ENCODE assay signal across 9 cellular contexts in genomic region chr18:12287684-12288405, GRCh38. TPM values are rescaled to one million over a fixed set of nuclear protein-coding genes. Genes with fewer than 3 reads are reported as not detected.
DNase-seq lines count a peak whose midpoint lies in the region; ATAC-seq and TF ChIP-seq lines count a peak whose summit lies in the region.
"Had no signal": no experiment of that assay in that cellular context is flagged by ENCODE, and none has a peak within 500 bp of the region (broad histone marks: within the 10 kb centered on the region; RNA-seq: fewer than 3 reads in every experiment).

No MANE protein-coding gene starts in this region.

- H3K4me2 ChIP-seq in neural progenitor cell, result peak overlapping the region; percentile 94

- peaks cover 10% of the 10 kb centered on the region for H3F3A ChIP-seq in neural progenitor cell (ENCODE audit: low read depth)

- TF ChIP-seq CTCF in fibroblast of pulmonary artery (IDR thresholded peaks at IDR 0.05; ENCODE audit: low read length, missing control alignments) (no peak), neural progenitor cell (IDR thresholded peaks at IDR 0.05) (no peak)

- H3K4me3 ChIP-seq in fibroblast of pulmonary artery (replicated peaks; ENCODE audit: low read depth, low read length) (peak overlapping the region; percentile 53), neural progenitor cell (peak overlapping the region; percentile 61)

- H3K9me3 ChIP-seq in neural progenitor cell (ENCODE audit: low read depth), result no peaks in the 10 kb centered on the region

- no peaks in the 10 kb centered on the region for H4K20me1 ChIP-seq in neural progenitor cell (ENCODE audit: low read depth)

- peak overlapping the region; percentile 82 for H2AFZ ChIP-seq in neural progenitor cell (replicated peaks)

- H3K4me1 ChIP-seq in neural progenitor cell, result peaks cover 14% of the 10 kb centered on the region

- H3K27ac ChIP-seq in neural progenitor cell, result no peak overlapping the region

- H3K4me3 Mint-ChIP-seq in neural progenitor cell, result peak overlapping the region; percentile 87
- H3K4me3 Mint-ChIP-seq: central memory CD8-positive, alpha-beta T cell had no signal

- H3K9ac ChIP-seq in neural progenitor cell, result no peak overlapping the region

- ATAC-seq in GM19324 (IDR thresholded peaks at IDR 0.05; ENCODE audit: low FRiP score, unreplicated experiment), result no peak

- H3K79me2 ChIP-seq in neural progenitor cell (ENCODE audit: low read depth), result no peaks in the 10 kb centered on the region

- H3K27me3 Mint-ChIP-seq in neural progenitor cell (ENCODE audit: insufficient read depth, low read depth), result peaks cover 37% of the 10 kb centered on the region

- H3K36me3 ChIP-seq in neural progenitor cell, result no peaks in the 10 kb centered on the region

- H3K27me3 ChIP-seq in neural progenitor cell, result peaks cover 56% of the 10 kb centered on the region

- H3K9me3 Mint-ChIP-seq in neural progenitor cell, result no peaks in the 10 kb centered on the region
- H3K9me3 Mint-ChIP-seq: central memory CD8-positive, alpha-beta T cell had no signal

- H3K4me1 Mint-ChIP-seq in neural progenitor cell, result peaks cover 30% of the 10 kb centered on the region
- H3K4me1 Mint-ChIP-seq: central memory CD8-positive, alpha-beta T cell had no signal

- no peak overlapping the region for H3K27ac Mint-ChIP-seq in neural progenitor cell

- DNase-seq in D341Med (ENCODE audit: low spot score) (peak; percentile 61), RKO (ENCODE audit: low spot score) (peak; percentile 81), fibroblast of pulmonary artery (ENCODE audit: low read depth) (peak; percentile 85), neural progenitor cell (ENCODE audit: low spot score) (peak; percentile 63), NCI-H345 treated with DMSO at 0.1 percent for 48 hours (lab: John Stamatoyannopoulos, UW; ENCODE audit: unreplicated experiment) (no peak), MV-4-11 (lab: John Stamatoyannopoulos, UW) (no peak), HK-2 (ENCODE audit: unreplicated experiment) (no peak)

- no peaks in the 10 kb centered on the region for H3K36me3 Mint-ChIP-seq in neural progenitor cell

RNA-seq across cellular contexts. Expression of gene TUBB6, which starts 20.2 kb away (rescaled TPM):
- 92.7 and 137 TPM in 2 replicates for total RNA-seq in neural progenitor cell (ENCODE audit: low replicate concordance)

RNA-seq across cellular contexts. Expression of gene CIDEA, which starts 33.7 kb away (rescaled TPM):
- not detected in 2 replicates for total RNA-seq in neural progenitor cell (ENCODE audit: low replicate concordance)

Comparison
In these comparisons a context has a peak if more than half of its experiments do, and no peak if none do; other contexts are left out.
1. DNase-seq: peak in D341Med (single experiment), RKO (single experiment), fibroblast of pulmonary artery (single experiment) and neural progenitor cell (single experiment); none in NCI-H345 treated with DMSO at 0.1 percent for 48 hours (single experiment), MV-4-11 (single experiment) and HK-2 (single experiment).